8 cellular contexts compared by ENCODE assay signal in the genomic region with DNA sequence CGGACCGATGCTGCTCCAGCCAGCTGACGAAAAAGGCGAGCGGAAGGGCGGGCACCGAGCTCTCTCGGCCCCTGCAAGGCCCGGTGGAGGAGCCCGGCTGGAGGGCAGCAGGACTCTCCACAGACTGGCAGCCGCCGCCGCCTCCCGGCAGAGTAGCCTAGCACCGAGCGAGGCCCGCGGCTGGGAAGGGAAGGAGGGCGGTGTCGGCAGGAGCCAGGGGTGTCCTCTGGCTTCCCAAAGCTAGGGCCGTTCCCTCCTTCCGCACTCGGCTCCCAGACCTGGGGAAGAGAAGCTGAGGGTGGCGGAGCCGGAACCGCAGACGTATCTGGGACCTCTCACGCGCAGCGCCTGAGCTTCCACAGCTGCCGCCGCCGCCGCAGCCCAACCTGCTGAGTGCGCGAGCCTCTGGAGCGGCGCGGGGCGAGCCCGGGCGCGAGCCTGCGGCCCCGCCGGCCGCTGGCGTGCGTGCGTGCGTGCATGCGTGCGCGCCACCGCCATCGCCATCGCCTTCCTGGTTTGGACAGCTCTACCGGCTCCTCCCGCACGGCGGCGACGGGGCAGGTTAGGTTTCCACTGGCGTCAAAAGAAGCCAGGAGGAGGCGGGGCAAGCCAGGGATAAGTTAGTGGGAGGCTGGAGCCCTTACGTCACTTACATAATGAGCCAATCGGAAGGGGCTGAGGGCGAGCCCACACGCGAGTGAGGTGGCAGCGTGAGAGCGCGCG. TPM values are rescaled to one million over a fixed set of nuclear protein-coding genes. Genes with fewer than 3 reads are reported as not detected.
A peak's percentile ranks its signal among the peaks of the same experiment; 100 is the strongest.
DNase-seq lines count a peak whose midpoint lies in the region; ATAC-seq and TF ChIP-seq lines count a peak whose summit lies in the region.

A gene (minus strand): TSS at position 395 of the 723 bp plus-strand sequence. CDS start 439 bp downstream, outside the sequence.

- peaks cover 2% of the 10 kb centered on the region for H3K27me3 Mint-ChIP-seq in endothelial cell (ENCODE audit: unreplicated experiment)

- H3K36me3 ChIP-seq in OCI-LY3 (replicated peaks; ENCODE audit: low read depth, low read length) = no peaks in the 10 kb centered on the region

- peak within 1 kb of the TSS; percentile 86 for H3K9ac ChIP-seq in OCI-LY3 (ENCODE audit: low read length)

- peak within 1 kb of the TSS; percentile 93 for H3K4me2 ChIP-seq in OCI-LY3 (ENCODE audit: low read length)

- peaks cover 31% of the 10 kb centered on the region for H4K20me1 ChIP-seq in OCI-LY3 (ENCODE audit: insufficient read depth, low read length)

- ATAC-seq in GM21526 (IDR thresholded peaks at IDR 0.05; ENCODE audit: low FRiP score, unreplicated experiment) = peak; percentile 86

- no peaks in the 10 kb centered on the region for H3K9me3 ChIP-seq in OCI-LY3 (ENCODE audit: insufficient read depth, low read length)

- H3K9me3 Mint-ChIP-seq in endothelial cell (ENCODE audit: unreplicated experiment) = no peaks in the 10 kb centered on the region

- H3K27me3 ChIP-seq in OCI-LY3 (ENCODE audit: low read depth, low read length) = no peaks in the 10 kb centered on the region

- H2AFZ ChIP-seq in OCI-LY3 (ENCODE audit: low read depth, low read length) = peak within 1 kb of the TSS; percentile 100

- peak within 1 kb of the TSS; percentile 93 for H3K4me3 ChIP-seq in OCI-LY3 (ENCODE audit: low read length)

- DNase-seq in DMS114 treated with DMSO at 0.1 percent for 48 hours (lab: John Stamatoyannopoulos, UW; ENCODE audit: unreplicated experiment) = peak; percentile 96
- DNase-seq in HuH-7.5 (ENCODE audit: low spot score) = peak; percentile 87
- DNase-seq in activated CD8-positive, alpha-beta memory T cell treated with anti-CD3 and anti-CD28 coated beads, Interleukin-2, amount 50 U/mL, for 48 hours = peak; percentile 98
- DNase-seq in endothelial cell (ENCODE audit: low spot score) = peak; percentile 98
- peak; percentile 100 for DNase-seq in midbrain (lab: John Stamatoyannopoulos, UW)
- peak; percentile 97 to 98 for DNase-seq in stimulated activated CD8-positive, alpha-beta memory T cell treated with anti-CD3 and anti-CD28 coated beads, Interleukin-2, amount 100 ng/mL, for 1 hour (ENCODE audit: low read depth in 2 of 2)

- peaks cover 47% of the 10 kb centered on the region for H3K79me2 ChIP-seq in OCI-LY3 (ENCODE audit: low read length)

- peak within 1 kb of the TSS; percentile 100 for H3K4me3 Mint-ChIP-seq in endothelial cell (ENCODE audit: unreplicated experiment)

- peak within 1 kb of the TSS; percentile 59 for H3K27ac ChIP-seq in OCI-LY3 (ENCODE audit: low read length)

- no peak for TF ChIP-seq CTCF in OCI-LY3 (IDR thresholded peaks at IDR 0.05; ENCODE audit: low read depth, low read length)
- no peak for TF ChIP-seq CTCF in endothelial cell (IDR thresholded peaks at IDR 0.05; ENCODE audit: unreplicated experiment)

- peaks cover 16% of the 10 kb centered on the region for H3K4me1 Mint-ChIP-seq in endothelial cell (ENCODE audit: unreplicated experiment)

- H3K27ac Mint-ChIP-seq in endothelial cell (ENCODE audit: unreplicated experiment) = peak within 1 kb of the TSS; percentile 94

- H3K36me3 Mint-ChIP-seq in endothelial cell (ENCODE audit: low read depth, unreplicated experiment) = peaks cover 5% of the 10 kb centered on the region

- peaks cover 15% of the 10 kb centered on the region for H3K4me1 ChIP-seq in OCI-LY3 (ENCODE audit: low read length)

RNA-seq across cellular contexts. Expression of the gene that starts here (rescaled TPM):
- 125 TPM for total RNA-seq in endothelial cell (ENCODE audit: unreplicated experiment)

Comparison
In these comparisons a context has a peak if more than half of its experiments do, and no peak if none do; other contexts are left out.
1. Peak in every context shown above with its lines: DNase-seq, ATAC-seq, H3K4me3 ChIP-seq and H3K27ac ChIP-seq.